Comparison of ENCODE assay signal across 1 cellular context in the genomic region with DNA sequence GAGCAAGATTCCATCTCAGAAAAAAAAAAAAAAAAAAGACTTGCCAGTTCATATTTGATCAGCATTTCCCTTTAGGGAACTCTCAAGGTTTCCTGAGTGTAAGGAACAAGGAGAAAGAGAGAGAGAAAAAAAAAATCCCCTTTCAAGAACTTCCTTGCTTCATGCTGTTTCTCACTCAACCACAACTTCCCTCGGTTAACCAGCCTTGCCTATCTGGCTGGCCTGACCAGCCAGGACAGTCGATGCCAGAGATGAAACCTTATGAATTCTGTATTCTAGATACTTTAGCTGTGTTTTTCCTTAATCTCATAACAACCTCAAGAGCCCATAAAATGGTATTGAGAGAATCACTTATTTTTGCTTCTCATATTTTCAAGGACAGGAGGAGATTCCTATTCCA.
TF ChIP-seq lines count a peak whose summit lies in the region.

No MANE protein-coding gene starts in this region.

TF ChIP-seq in IMR-90, 13 proteins besides CTCF, POLR2A, EP300 and RAD21:
- TF ChIP-seq NFE2L2 (IDR thresholded peaks at IDR 0.05; ENCODE audit: low read depth, low read length) (no peak), CEBPB (IDR thresholded peaks at IDR 0.05; ENCODE audit: low read depth, low read length) (no peak)
